8 cellular contexts compared by ENCODE assay signal in genomic region chr7:116210345-116211005, GRCh38. TPM values are rescaled to one million over a fixed set of nuclear protein-coding genes. Genes with fewer than 3 reads are reported as not detected.
DNase-seq lines count a peak whose midpoint lies in the region; ATAC-seq and TF ChIP-seq lines count a peak whose summit lies in the region.

Gene TES, plus strand, starts transcription at chr7:116210539. Its CDS starts 169 bp downstream, at chr7:116210708.

- peak within 1 kb of the TSS; percentile 77 for H3K27ac ChIP-seq in parathyroid adenoma
- peak within 1 kb of the TSS; percentile 92 for H3K27ac ChIP-seq in urinary bladder (ENCODE audit: low read depth)

- H2AFZ ChIP-seq in parathyroid adenoma = peak within 1 kb of the TSS; percentile 94

- no peak within 1 kb of the TSS for H3K9ac ChIP-seq in parathyroid adenoma

- TF ChIP-seq CTCF in CD14-positive monocyte (IDR thresholded peaks at IDR 0.05) = no peak
- no peak for TF ChIP-seq CTCF in parathyroid adenoma (IDR thresholded peaks at IDR 0.05)

- peaks cover 0 to 3% (median 0%) of the 10 kb centered on the region in 7 donors for H3K9me3 Mint-ChIP-seq in CD14-positive monocyte

- peaks cover 1 to 2% (median 2%) of the 10 kb centered on the region in 3 donors for H3K27me3 Mint-ChIP-seq in CD14-positive monocyte (ENCODE audit: low read depth in 3 of 3)

- H3K79me2 ChIP-seq in parathyroid adenoma = peaks cover 13% of the 10 kb centered on the region

- under 1% methylated on average over 83 of the region's 83 CpGs for WGBS in urinary bladder

- peaks cover 42% of the 10 kb centered on the region for H3K4me1 Mint-ChIP-seq in CD14-positive monocyte

- peak within 1 kb of the TSS; percentile 97 to 100 (median 99) for H3K27ac Mint-ChIP-seq in CD14-positive monocyte

- H3K9me3 ChIP-seq in parathyroid adenoma (ENCODE audit: control insufficient read depth, low read length) = no peaks in the 10 kb centered on the region

- no peaks in the 10 kb centered on the region for H3K36me3 ChIP-seq in parathyroid adenoma (ENCODE audit: control insufficient read depth, insufficient read depth, low read length)
- H3K36me3 ChIP-seq in urinary bladder (ENCODE audit: insufficient read depth) = no peaks in the 10 kb centered on the region

- intact Hi-C loops in CD14-positive monocyte (cut with micrococcal nuclease) = loop anchor here in 1 of 2 donors (10.0 kb wide), 2 partner anchors 186 to 1286 kb away; partner anchors contain the start of gene MDFIC

- peak within 1 kb of the TSS; percentile 83 for H3K4me2 ChIP-seq in parathyroid adenoma (ENCODE audit: low read length)

- H3K4me3 Mint-ChIP-seq in CD14-positive monocyte = peak within 1 kb of the TSS; percentile 93 to 97

- no peaks in the 10 kb centered on the region for H3K27me3 ChIP-seq in parathyroid adenoma (ENCODE audit: control insufficient read depth, insufficient read depth, low read length)

- peak within 1 kb of the TSS; percentile 87 for H3K4me3 ChIP-seq in parathyroid adenoma (ENCODE audit: low read depth, low read length)
- H3K4me3 ChIP-seq in urinary bladder (ENCODE audit: low read depth, low read length) = peak within 1 kb of the TSS; percentile 68

- peaks cover 4 to 6% of the 10 kb centered on the region in 2 donors for H3K36me3 Mint-ChIP-seq in CD14-positive monocyte

- ATAC-seq in GM19324 (IDR thresholded peaks at IDR 0.05; ENCODE audit: low FRiP score, unreplicated experiment) (peak; percentile 93), HG03457 (IDR thresholded peaks at IDR 0.05; ENCODE audit: unreplicated experiment) (peak; percentile 78)

- DNase-seq in CD14-positive monocyte (ENCODE audit: low spot score) = peak; percentile 54
- peak; percentile 74 for DNase-seq in RPMI7951 (ENCODE audit: low read depth)
- peak; percentile 60 for DNase-seq in activated T-helper 9 cell treated with anti-CD3 and anti-CD28 coated beads, Interleukin-2, amount 50 U/mL, for 16 hours (ENCODE audit: low read depth)
- peak; percentile 89 for DNase-seq in germinal center (ENCODE audit: low spot score)

- H3K4me1 ChIP-seq in parathyroid adenoma (no peaks in the 10 kb centered on the region), urinary bladder (ENCODE audit: insufficient read depth) (no peaks in the 10 kb centered on the region)

RNA-seq across cellular contexts. Expression of gene TES, which starts in this region (rescaled TPM):
- polyA plus RNA-seq in CD14-positive monocyte (100 to 1,000 TPM in 1 of 2 donors, 10 to 100 TPM in 1; 89.0 to 104 TPM), urinary bladder (159 TPM)
- 110 and 111 TPM in 2 replicates for total RNA-seq in RPMI7951 (2014; rRNA removed; shearing (Covaris generic))
- 207 TPM for total RNA-seq in urinary bladder

Comparison
In these comparisons a context has a peak if more than half of its experiments do, and no peak if none do; other contexts are left out.
1. Peak in every context shown above with its lines: DNase-seq, ATAC-seq, H3K4me3 ChIP-seq and H3K27ac ChIP-seq.